In genomic region chr10:47042199-47042473, GRCh38 we compare ENCODE assay signal across 22 cellular contexts.
"Had no signal": no experiment of that assay in that cellular context is flagged by ENCODE, and none has a peak within 500 bp of the region (broad histone marks: within the 10 kb centered on the region; RNA-seq: fewer than 3 reads in every experiment).

No MANE protein-coding gene starts in this region.

- H3K27me3 ChIP-seq: esophagus squamous epithelium, heart right ventricle, neutrophil, pancreas, testis, tibial artery had no signal

- ATAC-seq: effector memory CD8-positive, alpha-beta T cell; heart right ventricle; left colon; naive thymus-derived CD4-positive, alpha-beta T cell; pancreas; stimulated activated memory B cell treated with anti-CD40 and anti-IgM and Interleukin-4, amounts not matched to agents 10 μg/mL and 1 μg/mL and 100 μg/mL, for 72 hours; stimulated activated naive CD8-positive, alpha-beta T cell treated with anti-CD3 and anti-CD28 coated beads, Interleukin-15, Interleukin-2, amounts not matched to agents 100 U/mL and 50 U/mL, for 24 hours had no signal

- H3K9me3 Mint-ChIP-seq: effector memory CD8-positive, alpha-beta T cell; stimulated activated memory B cell treated with anti-CD40 and anti-IgM and Interleukin-4, amounts not matched to agents 10 μg/mL and 1 μg/mL and 100 μg/mL, for 72 hours; type B pancreatic cell had no signal

- H3K27ac Mint-ChIP-seq: effector memory CD8-positive, alpha-beta T cell; stimulated activated memory B cell treated with anti-CD40 and anti-IgM and Interleukin-4, amounts not matched to agents 10 μg/mL and 1 μg/mL and 100 μg/mL, for 72 hours; type B pancreatic cell had no signal

- H3K27ac ChIP-seq: left ventricle myocardium inferior, neutrophil, pancreas, tibial artery had no signal

- H3K9me3 ChIP-seq: esophagus squamous epithelium, heart right ventricle, left ventricle myocardium inferior, neutrophil, pancreas, testis, tibial artery had no signal

- H3K4me1 ChIP-seq: esophagus squamous epithelium, pancreas, testis, tibial artery had no signal

- H3K36me3 ChIP-seq: esophagus squamous epithelium, heart right ventricle, left ventricle myocardium inferior, neutrophil, pancreas, tibial artery had no signal

- H3K27me3 Mint-ChIP-seq: naive thymus-derived CD4-positive, alpha-beta T cell; stimulated activated memory B cell treated with anti-CD40 and anti-IgM and Interleukin-4, amounts not matched to agents 10 μg/mL and 1 μg/mL and 100 μg/mL, for 72 hours had no signal

- H3K36me3 Mint-ChIP-seq: naive thymus-derived CD4-positive, alpha-beta T cell; stimulated activated memory B cell treated with anti-CD40 and anti-IgM and Interleukin-4, amounts not matched to agents 10 μg/mL and 1 μg/mL and 100 μg/mL, for 72 hours; type B pancreatic cell had no signal

- H3K4me1 Mint-ChIP-seq: stimulated activated memory B cell treated with anti-CD40 and anti-IgM and Interleukin-4, amounts not matched to agents 10 μg/mL and 1 μg/mL and 100 μg/mL, for 72 hours had no signal

- DNase-seq: cortex of kidney; effector memory CD8-positive, alpha-beta T cell; erythroblast; esophagus squamous epithelium; foreskin melanocyte; glutamatergic neuron; heart right ventricle; hippocampal formation; left ventricle myocardium inferior; mesenchymal stem cell; midbrain; naive thymus-derived CD4-positive, alpha-beta T cell; stimulated activated CD4-positive, alpha-beta T cell treated with anti-CD3 and anti-CD28 coated beads, Interleukin-4, amount 100 ng/mL, for 4 hours; stimulated activated naive CD8-positive, alpha-beta T cell treated with anti-CD3 and anti-CD28 coated beads, Interleukin-15, Interleukin-2, amounts not matched to agents 100 U/mL and 50 U/mL, for 24 hours; substantia nigra; testis had no signal

- H3K4me3 ChIP-seq: esophagus squamous epithelium, heart right ventricle, left ventricle myocardium inferior, pancreas, testis, tibial artery had no signal

- H3K4me3 Mint-ChIP-seq: effector memory CD8-positive, alpha-beta T cell; naive thymus-derived CD4-positive, alpha-beta T cell; stimulated activated memory B cell treated with anti-CD40 and anti-IgM and Interleukin-4, amounts not matched to agents 10 μg/mL and 1 μg/mL and 100 μg/mL, for 72 hours; type B pancreatic cell had no signal
